Comparison of ENCODE assay signal across 1 cellular context in genomic region chr1:910881-911721, GRCh38.
TF ChIP-seq lines count a peak whose summit lies in the region.

No MANE protein-coding gene starts in this region.

TF ChIP-seq in IMR-90, 13 proteins besides CTCF, POLR2A, EP300 and RAD21:
- TF ChIP-seq NFE2L2 (IDR thresholded peaks at IDR 0.05; ENCODE audit: low read depth, low read length) (no peak), BHLHE40 (IDR thresholded peaks at IDR 0.05; ENCODE audit: low read depth, low read length) (no peak), USF2 (IDR thresholded peaks at IDR 0.05; ENCODE audit: low read depth, low read length) (no peak), MAZ (IDR thresholded peaks at IDR 0.05; ENCODE audit: borderline replicate concordance, low read depth, low read length) (no peak), RFX5 (IDR thresholded peaks at IDR 0.05; ENCODE audit: low read depth, low read length) (no peak), CHD1 (IDR thresholded peaks at IDR 0.05; ENCODE audit: low read depth, low read length) (no peak), MXI1 (IDR thresholded peaks at IDR 0.05; ENCODE audit: borderline replicate concordance, low read depth, low read length) (no peak), MAFK (IDR thresholded peaks at IDR 0.05; ENCODE audit: low read depth, low read length) (no peak)
